8 cellular contexts compared by ENCODE assay signal in genomic region chr11:695606-696381, GRCh38. TPM values are rescaled to one million over a fixed set of nuclear protein-coding genes. Genes with fewer than 3 reads are reported as not detected.
DNase-seq lines count a peak whose midpoint lies in the region; ATAC-seq and TF ChIP-seq lines count a peak whose summit lies in the region.

Gene TMEM80, plus strand, starts transcription at chr11:695816. Its CDS starts 12 bp downstream, at chr11:695828.

- H3K27ac Mint-ChIP-seq in immature natural killer cell: peak within 1 kb of the TSS; percentile 85 to 97 (median 92)

- no peaks in the 10 kb centered on the region for H3K9me3 Mint-ChIP-seq in immature natural killer cell

- H3K27me3 Mint-ChIP-seq in immature natural killer cell (ENCODE audit: low read depth in 3 of 3): peaks cover 0 to 22% (median 2%) of the 10 kb centered on the region in 3 donors

- ATAC-seq in GM18868 (IDR thresholded peaks at IDR 0.05; ENCODE audit: unreplicated experiment): peak; percentile 68
- ATAC-seq in HG03108 (IDR thresholded peaks at IDR 0.05; ENCODE audit: unreplicated experiment): peak; percentile 58

- peaks cover 0 to under 1% (median 0%) of the 10 kb centered on the region in 3 donors for H3K36me3 Mint-ChIP-seq in immature natural killer cell

- H3K4me3 ChIP-seq in WI38 (ENCODE audit: low read depth, low read length): peak within 1 kb of the TSS; percentile 89

- H3K27ac ChIP-seq in caudate nucleus (ENCODE audit: low read depth, low read length): peak within 1 kb of the TSS; percentile 99

- TF ChIP-seq CTCF in WI38 (IDR thresholded peaks at IDR 0.05; ENCODE audit: low read depth, low read length): no peak

- peak within 1 kb of the TSS; percentile 85 to 92 (median 87) for H3K4me3 Mint-ChIP-seq in immature natural killer cell

- peak; percentile 82 for DNase-seq in A172 (ENCODE audit: low spot score)
- DNase-seq in NCI-H2196 treated with DMSO at 0.1 percent for 48 hours (lab: John Stamatoyannopoulos, UW; ENCODE audit: unreplicated experiment): peak; percentile 95
- DNase-seq in caudate nucleus (lab: John Stamatoyannopoulos, UW): peak in 60 of 61 donors; percentile 51 to 99 (median 95)
- DNase-seq in immature natural killer cell: peak; percentile 99
- DNase-seq in smooth muscle cell of the brain vasculature (ENCODE audit: low read depth, low spot score): peak; percentile 97

- H3K4me1 Mint-ChIP-seq in immature natural killer cell: peaks cover 39 to 46% of the 10 kb centered on the region in 2 donors

RNA-seq across cellular contexts. Expression of gene TMEM80, which starts in this region (rescaled TPM):
- 17.1 and 17.9 TPM in 2 replicates for total RNA-seq in A172 (2014; rRNA removed; shearing (Covaris generic))
- 10 to 100 TPM; 21.3 to 32.4 (median 30.4) TPM for polyA plus RNA-seq in immature natural killer cell

Comparison
In these comparisons a context has a peak if more than half of its experiments do, and no peak if none do; other contexts are left out.
1. Peak in every context shown above with its lines: DNase-seq, ATAC-seq, H3K4me3 ChIP-seq and H3K27ac ChIP-seq.